Comparison of ENCODE assay signal across 23 cellular contexts in genomic region chr2:42304059-42304713, GRCh38. TPM values are rescaled to one million over a fixed set of nuclear protein-coding genes. Genes with fewer than 3 reads are reported as not detected.
A peak's percentile ranks its signal among the peaks of the same experiment; 100 is the strongest.
DNase-seq lines count a peak whose midpoint lies in the region; ATAC-seq and TF ChIP-seq lines count a peak whose summit lies in the region.
"Had no signal": no experiment of that assay in that cellular context is flagged by ENCODE, and none has a peak within 500 bp of the region (broad histone marks: within the 10 kb centered on the region; RNA-seq: fewer than 3 reads in every experiment).

No MANE protein-coding gene starts in this region.

- POLR2A ChIA-PET in CD4-positive, alpha-beta memory T cell (lab: Charles Lee; ENCODE audit: partially characterized antibody): no interaction called here
- POLR2A ChIA-PET in activated CD4-positive, alpha-beta memory T cell treated with anti-CD3 and anti-CD28 coated beads for 36 hours (lab: Charles Lee): no interaction called here

- DNase-seq in activated naive CD4-positive, alpha-beta T cell treated with anti-CD3 and anti-CD28 coated beads, Interleukin-2, amount 50 U/mL, for 72 hours (ENCODE audit: low spot score in 2 of 2): no peak
- no peak for DNase-seq in activated naive CD4-positive, alpha-beta T cell treated with Interleukin-2 at 50 U/mL for 16 hours
- no peak for DNase-seq in CD4-positive, alpha-beta memory T cell
- DNase-seq in T-helper 17 cell (no peak), progenitor cell of endocrine pancreas (ENCODE audit: low spot score, unreplicated experiment) (no peak), iPS-NIHi11 (ENCODE audit: low spot score) (no peak), sciatic nerve (ENCODE audit: low spot score) (no peak)
- no peak for DNase-seq in activated CD4-positive, alpha-beta memory T cell treated with anti-CD3 and anti-CD28 coated beads for 36 hours
- DNase-seq: 8988T; ACHN; CD8-positive, alpha-beta T cell; DMS 273 treated with DMSO at 0.1 percent for 48 hours; DND-41; HCEC 1CT; NCI-H1092; NCI-H1417 treated with DMSO at 0.1 percent for 48 hours; NCI-H1694 treated with DMSO at 0.1 percent for 48 hours; NCI-H2227 treated with DMSO at 0.1 percent for 48 hours; NCI-H526 treated with DMSO at 0.1 percent for 48 hours; PC-9; SJCRH30 had no signal

- H3K36me3 Mint-ChIP-seq in activated naive CD4-positive, alpha-beta T cell treated with anti-CD3 and anti-CD28 coated beads, Interleukin-2, amount 50 U/mL, for 72 hours: peaks cover 12 to 36% of the 10 kb centered on the region in 2 donors
- peaks cover 55 to 76% of the 10 kb centered on the region in 2 donors for H3K36me3 Mint-ChIP-seq in CD4-positive, alpha-beta memory T cell
- H3K36me3 Mint-ChIP-seq in T-helper 17 cell (ENCODE audit: low read depth) (peaks cover 8% of the 10 kb centered on the region), progenitor cell of endocrine pancreas (ENCODE audit: insufficient read depth) (peaks cover 11% of the 10 kb centered on the region)
- H3K36me3 Mint-ChIP-seq in activated CD4-positive, alpha-beta memory T cell treated with anti-CD3 and anti-CD28 coated beads for 36 hours: peaks cover 47% of the 10 kb centered on the region

- peaks cover 26 to 53% (median 44%) of the 10 kb centered on the region in 4 donors for H3K4me1 Mint-ChIP-seq in CD4-positive, alpha-beta memory T cell
- peaks cover 26% of the 10 kb centered on the region for H3K4me1 Mint-ChIP-seq in T-helper 17 cell
- H3K4me1 Mint-ChIP-seq in progenitor cell of endocrine pancreas (ENCODE audit: low read depth): peaks cover 2% of the 10 kb centered on the region
- peaks cover 31% of the 10 kb centered on the region for H3K4me1 Mint-ChIP-seq in activated CD4-positive, alpha-beta memory T cell treated with anti-CD3 and anti-CD28 coated beads for 36 hours (ENCODE audit: low read depth)

- H3K27me3 Mint-ChIP-seq in CD4-positive, alpha-beta memory T cell: no peaks in the 10 kb centered on the region
- H3K27me3 Mint-ChIP-seq in T-helper 17 cell (no peaks in the 10 kb centered on the region), progenitor cell of endocrine pancreas (no peaks in the 10 kb centered on the region)
- H3K27me3 Mint-ChIP-seq in activated CD4-positive, alpha-beta memory T cell treated with anti-CD3 and anti-CD28 coated beads for 36 hours: no peaks in the 10 kb centered on the region

- no peaks in the 10 kb centered on the region for H3K9me3 Mint-ChIP-seq in activated naive CD4-positive, alpha-beta T cell treated with anti-CD3 and anti-CD28 coated beads, Interleukin-2, amount 50 U/mL, for 72 hours
- H3K9me3 Mint-ChIP-seq in CD4-positive, alpha-beta memory T cell: peaks cover 0 to 2% (median 0%) of the 10 kb centered on the region in 8 donors
- H3K9me3 Mint-ChIP-seq in progenitor cell of endocrine pancreas (ENCODE audit: low read depth): no peaks in the 10 kb centered on the region
- H3K9me3 Mint-ChIP-seq in activated CD4-positive, alpha-beta memory T cell treated with anti-CD3 and anti-CD28 coated beads for 36 hours: no peaks in the 10 kb centered on the region
- H3K9me3 Mint-ChIP-seq: CD8-positive, alpha-beta T cell had no signal

- H3K9me3 ChIP-seq in CD4-positive, alpha-beta memory T cell (ENCODE audit: control insufficient read depth in 1 of 2, low read length in 2 of 2): no peaks in the 10 kb centered on the region
- H3K9me3 ChIP-seq in T-helper 17 cell (ENCODE audit: control insufficient read depth, low read length, poor library complexity, severe bottlenecking): no peaks in the 10 kb centered on the region
- H3K9me3 ChIP-seq: BLaER1, SJCRH30 had no signal

- H3K4me3 ChIP-seq in CD4-positive, alpha-beta memory T cell (ENCODE audit: low read length in 2 of 2): no peak overlapping the region
- H3K4me3 ChIP-seq: BLaER1, PC-9, SJCRH30 had no signal

- no peak for ATAC-seq in activated naive CD4-positive, alpha-beta T cell treated with anti-CD3 and anti-CD28 coated beads, Interleukin-2, amount 50 U/mL, for 72 hours
- no peak for ATAC-seq in T-helper 17 cell
- no peak for ATAC-seq in sciatic nerve
- ATAC-seq: CD8-positive, alpha-beta T cell; Right ventricle myocardium inferior had no signal

- H3K27me3 ChIP-seq in CD4-positive, alpha-beta memory T cell (ENCODE audit: insufficient read depth, low read length): no peaks in the 10 kb centered on the region
- H3K27me3 ChIP-seq: BLaER1, SJCRH30 had no signal

- intact Hi-C loops in CD4-positive, alpha-beta memory T cell (cut with micrococcal nuclease): no loop called here
- intact Hi-C loops in activated CD4-positive, alpha-beta memory T cell treated with anti-CD3 and anti-CD28 coated beads for 36 hours (cut with micrococcal nuclease): no loop called here
- intact Hi-C loops in sciatic nerve (cut with DNase I): no loop called here

- H3K27ac Mint-ChIP-seq in activated naive CD4-positive, alpha-beta T cell treated with anti-CD3 and anti-CD28 coated beads, Interleukin-2, amount 50 U/mL, for 72 hours: peak overlapping the region; percentile 65 to 66
- peak overlapping the region in 5 of 7 donors; percentile 44 to 63 (median 57) for H3K27ac Mint-ChIP-seq in CD4-positive, alpha-beta memory T cell
- H3K27ac Mint-ChIP-seq in T-helper 17 cell: peak overlapping the region; percentile 79
- peak overlapping the region; percentile 4 for H3K27ac Mint-ChIP-seq in progenitor cell of endocrine pancreas
- H3K27ac Mint-ChIP-seq in activated CD4-positive, alpha-beta memory T cell treated with anti-CD3 and anti-CD28 coated beads for 36 hours: no peak overlapping the region
- H3K27ac Mint-ChIP-seq: CD8-positive, alpha-beta T cell had no signal

- no peak for TF ChIP-seq CTCF in progenitor cell of endocrine pancreas (IDR thresholded peaks at IDR 0.05; ENCODE audit: unreplicated experiment)

- peaks cover 30% of the 10 kb centered on the region for H3K36me3 ChIP-seq in CD4-positive, alpha-beta memory T cell (ENCODE audit: insufficient read depth, low read length)

- CTCF ChIA-PET in CD4-positive, alpha-beta memory T cell (lab: Charles Lee; ENCODE audit: partially characterized antibody): interaction anchor here (1.0 kb wide), 1 partner anchor 24 kb away, joined by 3 read pairs; no protein-coding TSS in a partner anchor
- CTCF ChIA-PET in activated CD4-positive, alpha-beta memory T cell treated with anti-CD3 and anti-CD28 coated beads for 36 hours (lab: Charles Lee): no interaction called here

- H3K4me3 Mint-ChIP-seq in CD4-positive, alpha-beta memory T cell: peak overlapping the region in 1 of 8 donors; percentile 7
- H3K4me3 Mint-ChIP-seq in T-helper 17 cell (peak overlapping the region; percentile 31), progenitor cell of endocrine pancreas (ENCODE audit: low read depth) (no peak overlapping the region)
- H3K4me3 Mint-ChIP-seq in activated CD4-positive, alpha-beta memory T cell treated with anti-CD3 and anti-CD28 coated beads for 36 hours: no peak overlapping the region
- H3K4me3 Mint-ChIP-seq: CD8-positive, alpha-beta T cell had no signal

- H3K27ac ChIP-seq in CD4-positive, alpha-beta memory T cell (ENCODE audit: low read depth, low read length): no peak overlapping the region
- H3K27ac ChIP-seq: BLaER1, PC-9, SJCRH30 had no signal

- H3K4me1 ChIP-seq in CD4-positive, alpha-beta memory T cell (ENCODE audit: insufficient read depth, low read length): peaks cover 31% of the 10 kb centered on the region
- H3K4me1 ChIP-seq: BLaER1, SJCRH30 had no signal

RNA-seq across cellular contexts. Expression of gene COX7A2L, which starts 56.8 kb away (rescaled TPM):
- 100 to 1,000 TPM in 1 of 2 donors, 10 to 100 TPM in 1; 82.8 to 122 TPM for total RNA-seq in activated naive CD4-positive, alpha-beta T cell treated with anti-CD3 and anti-CD28 coated beads, Interleukin-2, amount 50 U/mL, for 72 hours
- 10 to 100 TPM; 77.2 to 77.7 TPM for total RNA-seq in CD4-positive, alpha-beta memory T cell
- 100 to 1,000 TPM; 170 to 267 TPM for polyA plus RNA-seq in CD4-positive, alpha-beta memory T cell
- total RNA-seq in T-helper 17 cell: 10 to 100 TPM; 50.9 to 55.3 TPM
- 84.3 and 85.7 TPM in 2 replicates for total RNA-seq in progenitor cell of endocrine pancreas
- 100 to 1,000 TPM; 102 to 107 TPM for total RNA-seq in activated CD4-positive, alpha-beta memory T cell treated with anti-CD3 and anti-CD28 coated beads for 36 hours
- total RNA-seq in sciatic nerve: 67.7 TPM
